Comparison of ENCODE assay signal across 8 cellular contexts in the genomic region with DNA sequence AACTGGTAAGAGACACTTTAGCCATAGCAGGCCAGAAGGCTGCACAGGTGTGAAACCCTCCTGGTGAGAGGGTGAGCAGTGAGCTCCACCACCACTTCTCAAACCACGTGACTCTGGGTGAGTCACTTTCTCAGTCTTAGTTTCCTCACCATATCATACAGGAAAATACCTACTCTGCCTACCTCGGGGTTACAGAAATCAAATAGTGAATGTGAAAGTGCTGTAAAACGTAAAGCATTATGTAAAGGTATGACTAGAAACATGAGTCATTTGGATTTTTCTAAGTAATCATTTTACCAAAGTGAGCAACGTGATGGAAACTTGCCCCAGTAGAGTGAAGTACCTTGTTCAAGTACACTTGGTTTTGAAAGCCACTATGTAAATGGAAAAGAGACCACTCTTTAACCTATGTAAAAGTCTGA. TPM values are rescaled to one million over a fixed set of nuclear protein-coding genes. Genes with fewer than 3 reads are reported as not detected.
DNase-seq lines count a peak whose midpoint lies in the region; ATAC-seq lines count a peak whose summit lies in the region.

No MANE protein-coding gene starts in this region.

- peaks cover 47% of the 10 kb centered on the region for H3K36me3 Mint-ChIP-seq in activated T-cell treated with anti-CD3 and anti-CD28 coated beads, Interleukin-2, amount 50 U/mL, for 24 hours (ENCODE audit: low read depth)
- no peaks in the 10 kb centered on the region for H3K36me3 Mint-ChIP-seq in immature natural killer cell

- ATAC-seq in GM21619 (IDR thresholded peaks at IDR 0.05; ENCODE audit: unreplicated experiment): peak; percentile 84

- peak overlapping the region; percentile 98 for H3K27ac Mint-ChIP-seq in activated T-cell treated with anti-CD3 and anti-CD28 coated beads, Interleukin-2, amount 50 U/mL, for 24 hours
- peak overlapping the region; percentile 59 to 91 (median 84) for H3K27ac Mint-ChIP-seq in immature natural killer cell

- peaks cover 94% of the 10 kb centered on the region for H3K4me1 Mint-ChIP-seq in activated T-cell treated with anti-CD3 and anti-CD28 coated beads, Interleukin-2, amount 50 U/mL, for 24 hours (ENCODE audit: low read depth)
- peaks cover 49 to 72% of the 10 kb centered on the region in 2 donors for H3K4me1 Mint-ChIP-seq in immature natural killer cell

- peaks cover 6% of the 10 kb centered on the region for H3K9me3 Mint-ChIP-seq in activated T-cell treated with anti-CD3 and anti-CD28 coated beads, Interleukin-2, amount 50 U/mL, for 24 hours
- H3K9me3 Mint-ChIP-seq in immature natural killer cell: no peaks in the 10 kb centered on the region

- H3K4me3 Mint-ChIP-seq in activated T-cell treated with anti-CD3 and anti-CD28 coated beads, Interleukin-2, amount 50 U/mL, for 24 hours: peak overlapping the region; percentile 55
- H3K4me3 Mint-ChIP-seq in immature natural killer cell: peak overlapping the region; percentile 46 to 81 (median 51)

- DNase-seq in DMS53 treated with DMSO at 0.1 percent for 48 hours (lab: John Stamatoyannopoulos, UW; ENCODE audit: unreplicated experiment) (peak; percentile 65), LHCN-M2 (ENCODE audit: low read depth) (peak; percentile 30), immature natural killer cell (peak; percentile 69 to 76 (median 71)), D341Med (ENCODE audit: low spot score) (no peak), cerebellum (ENCODE audit: low spot score) (no peak)
- peak; percentile 65 for DNase-seq in activated T-cell treated with anti-CD3 and anti-CD28 coated beads, Interleukin-2, amount 50 U/mL, for 24 hours
- peak; percentile 54 for DNase-seq in stimulated activated CD8-positive, alpha-beta memory T cell treated with anti-CD3 and anti-CD28 coated beads, Interleukin-4, amount 100 ng/mL, for 24 hours (ENCODE audit: low read depth)

- H3K27me3 Mint-ChIP-seq in activated T-cell treated with anti-CD3 and anti-CD28 coated beads, Interleukin-2, amount 50 U/mL, for 24 hours: no peaks in the 10 kb centered on the region
- H3K27me3 Mint-ChIP-seq in immature natural killer cell (ENCODE audit: low read depth in 3 of 3): peaks cover 0 to 7% (median 0%) of the 10 kb centered on the region in 3 donors

RNA-seq across cellular contexts. Expression of gene USP12, which starts 40.4 kb away (rescaled TPM):
- total RNA-seq in LHCN-M2 (2014; rRNA removed): 20.6 and 26.8 TPM in 2 replicates
- polyA plus RNA-seq in LHCN-M2 (2012): 9.2 TPM
- 10 to 100 TPM; 11.2 to 12.7 (median 11.4) TPM for polyA plus RNA-seq in immature natural killer cell
- 38.6 TPM for total RNA-seq in cerebellum

Comparison
In these comparisons a context has a peak if more than half of its experiments do, and no peak if none do; other contexts are left out.
1. DNase-seq: peak in DMS53 treated with DMSO at 0.1 percent for 48 hours (single experiment), LHCN-M2 (single experiment), activated T-cell treated with anti-CD3 and anti-CD28 coated beads, Interleukin-2, amount 50 U/mL, for 24 hours (single experiment), immature natural killer cell (3 of 3) and stimulated activated CD8-positive, alpha-beta memory T cell treated with anti-CD3 and anti-CD28 coated beads, Interleukin-4, amount 100 ng/mL, for 24 hours (single experiment); none in D341Med (single experiment) and cerebellum (single experiment).